In the genomic region with DNA sequence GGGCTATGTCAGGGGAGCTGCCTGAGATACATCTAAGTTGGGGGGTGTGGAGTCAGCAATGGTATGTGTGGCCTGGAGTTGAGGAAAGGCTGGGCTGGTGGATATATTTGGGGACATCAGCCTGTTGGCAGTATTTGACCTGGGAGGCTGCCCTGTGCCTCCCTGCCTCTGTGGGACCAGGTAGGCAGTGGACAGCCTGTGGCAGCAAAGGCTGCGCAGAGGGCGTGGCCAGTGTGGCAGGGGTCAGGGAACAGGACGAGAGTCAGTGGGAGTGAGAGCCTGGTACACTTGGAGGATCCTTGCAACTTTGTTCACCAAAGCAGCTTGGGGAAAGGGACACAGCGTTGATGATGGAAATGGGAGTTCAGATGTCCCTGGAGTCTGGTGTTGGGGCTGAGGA, we compare ENCODE assay signal across 11 cellular contexts. TPM values are rescaled to one million over a fixed set of nuclear protein-coding genes. Genes with fewer than 3 reads are reported as not detected.
DNase-seq lines count a peak whose midpoint lies in the region; TF ChIP-seq lines count a peak whose summit lies in the region.
"Had no signal": no experiment of that assay in that cellular context is flagged by ENCODE, and none has a peak within 500 bp of the region (broad histone marks: within the 10 kb centered on the region; RNA-seq: fewer than 3 reads in every experiment).

No MANE protein-coding gene starts in this region.

- no peak overlapping the region for H2BK5ac ChIP-seq in neuronal stem cell (ENCODE audit: low read length)

- peak overlapping the region; percentile 67 to 79 (median 72) for H3K9ac ChIP-seq in BLaER1 treated with 17β-estradiol and CSF1 and Interleukin-3, amounts not matched to agents 10 nM and 100 nM
- H3K9ac ChIP-seq in duodenal mucosa (ENCODE audit: low read depth in 1 of 2, low read length in 2 of 2) (peak overlapping the region in 1 of 2 donors; percentile 50), neuronal stem cell (ENCODE audit: low read depth, low read length, poor library complexity) (no peak overlapping the region)

- no peak overlapping the region for H2BK15ac ChIP-seq in neuronal stem cell (ENCODE audit: low read length)

- no peak overlapping the region for H2BK12ac ChIP-seq in neuronal stem cell (ENCODE audit: low read length)

- H3K4me1 ChIP-seq in BLaER1 treated with 17β-estradiol and CSF1 and Interleukin-3, amounts not matched to agents 10 nM and 100 nM, result peaks cover 97 to 100% (median 99%) of the 10 kb centered on the region in 10 experiments
- H3K4me1 ChIP-seq in OCI-LY7 (ENCODE audit: insufficient read depth, low read length, poor library complexity, severe bottlenecking) (peaks cover 31% of the 10 kb centered on the region), duodenal mucosa (ENCODE audit: control insufficient read depth in 1 of 2, insufficient read depth in 2 of 2, low read length in 2 of 2) (peaks cover 19 to 22% of the 10 kb centered on the region in 2 donors), neuronal stem cell (ENCODE audit: control insufficient read depth in 2 of 2, insufficient read depth in 1 of 2, low read depth in 1 of 2, low read length in 2 of 2) (peaks cover 3 to 4% of the 10 kb centered on the region in 2 donors)
- H3K4me1 ChIP-seq: Caco-2 had no signal

- no peaks in the 10 kb centered on the region for H3K9me2 ChIP-seq in OCI-LY7 (ENCODE audit: insufficient read depth, low read length)

- no peak overlapping the region for H3K23ac ChIP-seq in neuronal stem cell (ENCODE audit: low read depth, low read length, poor library complexity)

- peaks cover 41 to 74% (median 56%) of the 10 kb centered on the region in 11 experiments for H3K36me3 ChIP-seq in BLaER1 treated with 17β-estradiol and CSF1 and Interleukin-3, amounts not matched to agents 10 nM and 100 nM
- peaks cover 78% of the 10 kb centered on the region for H3K36me3 ChIP-seq in OCI-LY7 (ENCODE audit: insufficient read depth, low read length)
- H3K36me3 ChIP-seq in duodenal mucosa (ENCODE audit: control insufficient read depth in 1 of 2, insufficient read depth in 2 of 2, low read length in 2 of 2), result peaks cover 18 to 64% of the 10 kb centered on the region in 2 donors
- H3K36me3 ChIP-seq in neuronal stem cell (replicated peaks in 1 of 2; ENCODE audit: control insufficient read depth in 2 of 2, insufficient read depth in 2 of 2, low read length in 2 of 2), result peaks cover 0 to 25% of the 10 kb centered on the region in 2 donors

- H3K4me3 ChIP-seq in BLaER1 treated with 17β-estradiol and CSF1 and Interleukin-3, amounts not matched to agents 10 nM and 100 nM, result peak overlapping the region in 9 of 10 experiments; percentile 14 to 67 (median 52); a peak in 16 of 20 replicates
- H3K4me3 ChIP-seq in OCI-LY7 (ENCODE audit: low read depth, low read length, poor library complexity, severe bottlenecking), result no peak overlapping the region
- H3K4me3 ChIP-seq in duodenal mucosa (ENCODE audit: low read depth in 1 of 2, low read length in 2 of 2), result peak overlapping the region in 1 of 2 donors; percentile 16
- no peak overlapping the region for H3K4me3 ChIP-seq in neuronal stem cell (ENCODE audit: low read length in 2 of 2)

- no peak overlapping the region for H3K4ac ChIP-seq in neuronal stem cell (ENCODE audit: low read length)

- H3K27me3 ChIP-seq in BLaER1 treated with 17β-estradiol and CSF1 and Interleukin-3, amounts not matched to agents 10 nM and 100 nM, result no peaks in the 10 kb centered on the region
- H3K27me3 ChIP-seq in duodenal mucosa (ENCODE audit: control insufficient read depth in 1 of 2, insufficient read depth in 2 of 2, low read length in 2 of 2) (no peaks in the 10 kb centered on the region), neuronal stem cell (ENCODE audit: control insufficient read depth in 3 of 3, insufficient read depth in 3 of 3, low read depth in 1 of 3, low read length in 3 of 3) (no peaks in the 10 kb centered on the region)

- H4K91ac ChIP-seq in neuronal stem cell (ENCODE audit: low read depth, low read length, poor library complexity), result no peak overlapping the region

- peak overlapping the region; percentile 15 for H2AK5ac ChIP-seq in neuronal stem cell (ENCODE audit: low read depth, low read length)

- no peak overlapping the region for H3K14ac ChIP-seq in neuronal stem cell (ENCODE audit: low read length)

- no CpG with 5 or more reads among the region's 4 CpGs for WGBS in neuronal stem cell (ENCODE audit: extremely low coverage in 2 of 2, insufficient read length in 2 of 2, insufficient replicate concordance in 1 of 2), 2 donors

- peak overlapping the region; percentile 59 to 87 (median 84); a peak in 21 of 22 replicates for H3K27ac ChIP-seq in BLaER1 treated with 17β-estradiol and CSF1 and Interleukin-3, amounts not matched to agents 10 nM and 100 nM
- H3K27ac ChIP-seq in OCI-LY7 (ENCODE audit: low read depth, low read length, poor library complexity, severe bottlenecking) (no peak overlapping the region), duodenal mucosa (ENCODE audit: low read depth, low read length) (peak overlapping the region; percentile 36), neuronal stem cell (replicated peaks; ENCODE audit: low read length) (no peak overlapping the region)

- no peak for DNase-seq in OCI-LY7 (ENCODE audit: low spot score)
- no peak for DNase-seq in neuronal stem cell (ENCODE audit: low spot score)
- no peak for DNase-seq in RKO (ENCODE audit: low spot score)
- DNase-seq in NCI-H146 treated with DMSO at 0.1 percent for 48 hours (lab: John Stamatoyannopoulos, UW; ENCODE audit: unreplicated experiment), result no peak
- no peak for DNase-seq in AML-193 (lab: John Stamatoyannopoulos, UW)
- DNase-seq in AG08395 (ENCODE audit: low spot score), result no peak
- DNase-seq: Caco-2, NCI-H2227 treated with DMSO at 0.1 percent for 48 hours had no signal

- intact Hi-C loops in OCI-LY7 (cut with micrococcal nuclease; ENCODE audit: unreplicated experiment), result no loop called here

- no peaks in the 10 kb centered on the region for H3K9me3 ChIP-seq in BLaER1 treated with 17β-estradiol and CSF1 and Interleukin-3, amounts not matched to agents 10 nM and 100 nM (replicated peaks in 1 of 11)
- H3K9me3 ChIP-seq in OCI-LY7 (ENCODE audit: low read length) (no peaks in the 10 kb centered on the region), duodenal mucosa (ENCODE audit: control insufficient read depth in 1 of 2, low read length in 2 of 2) (no peaks in the 10 kb centered on the region), neuronal stem cell (replicated peaks in 1 of 2; ENCODE audit: control insufficient read depth in 2 of 2, insufficient read depth in 1 of 2, low read depth in 1 of 2, low read length in 2 of 2) (no peaks in the 10 kb centered on the region)
- H3K9me3 ChIP-seq: Caco-2 had no signal

- no TSS peak for BruUV-seq in OCI-LY7 (replicated peaks; lab: Mats Ljungman, UMichigan)

- H3K79me2 ChIP-seq in OCI-LY7 (ENCODE audit: insufficient read depth, low read depth, low read length), result no peaks in the 10 kb centered on the region

- H3K4me2 ChIP-seq in BLaER1 treated with 17β-estradiol and CSF1 and Interleukin-3, amounts not matched to agents 10 nM and 100 nM, result peak overlapping the region; percentile 93 to 100 (median 98)
- H3K4me2 ChIP-seq in OCI-LY7 (ENCODE audit: low read length) (peak overlapping the region; percentile 41), neuronal stem cell (ENCODE audit: insufficient read depth, low read length, poor library complexity, severe bottlenecking) (no peak overlapping the region)

- POLR2A ChIA-PET in OCI-LY7 (lab: Charles Lee), result interaction anchor here (0.7 kb wide), 1 partner anchor 1442 kb away, joined by 3 read pairs; no protein-coding TSS in a partner anchor

- no peak overlapping the region for H4K8ac ChIP-seq in neuronal stem cell (ENCODE audit: low read depth, low read length)

- H2BK120ac ChIP-seq in neuronal stem cell (ENCODE audit: low read depth, low read length), result no peak overlapping the region

- TF ChIP-seq CTCF in OCI-LY7 (conservative IDR thresholded peaks at IDR 0.05; ENCODE audit: low read length), result no peak

- H3K79me1 ChIP-seq in neuronal stem cell (ENCODE audit: low read depth, low read length), result no peaks in the 10 kb centered on the region

- peaks cover 10 to 52% (median 27%) of the 10 kb centered on the region in 11 experiments; a peak in 17 of 22 replicates for H4K20me1 ChIP-seq in BLaER1 treated with 17β-estradiol and CSF1 and Interleukin-3, amounts not matched to agents 10 nM and 100 nM
- H4K20me1 ChIP-seq in OCI-LY7 (ENCODE audit: insufficient read depth, low read length), result no peaks in the 10 kb centered on the region

- CTCF ChIA-PET in OCI-LY7 (lab: Charles Lee; ENCODE audit: unreplicated experiment), result no interaction called here

- H2AFZ ChIP-seq in OCI-LY7 (ENCODE audit: low read length) (no peak overlapping the region), neuronal stem cell (ENCODE audit: low read length) (no peak overlapping the region)

- no peak overlapping the region for H3K18ac ChIP-seq in neuronal stem cell (ENCODE audit: low read length)

RNA-seq across cellular contexts. Expression of gene TEX264, which starts 15.0 kb away (rescaled TPM):
- total RNA-seq in OCI-LY7 (2014; rRNA removed; shearing (Covaris generic)), result 42.4 and 50.3 TPM in 2 replicates
- 42.7 and 45.6 TPM in 2 replicates for total RNA-seq in OCI-LY7 (2022)
- 4.3 TPM for polyA plus RNA-seq in neuronal stem cell (2013, experiment 1 of 2)
- 4.1 TPM for polyA plus RNA-seq in neuronal stem cell (2013, experiment 2 of 2)

RNA-seq across cellular contexts. Expression of gene GRM2, which starts 20.8 kb away (rescaled TPM):
- 0.06 and 0.28 TPM in 2 replicates for total RNA-seq in OCI-LY7 (2014; rRNA removed; shearing (Covaris generic))
- total RNA-seq in OCI-LY7 (2022), result 0.11 and 0.29 TPM in 2 replicates
- 4.7 TPM for polyA plus RNA-seq in neuronal stem cell (2013, experiment 1 of 2)
- polyA plus RNA-seq in neuronal stem cell (2013, experiment 2 of 2), result 4.3 TPM
- total RNA-seq: LHCN-M2 had no signal

Comparison
In these comparisons a context has a peak if more than half of its experiments do, and no peak if none do; other contexts are left out.
1. H3K27ac ChIP-seq: peak in BLaER1 treated with 17β-estradiol and CSF1 and Interleukin-3, amounts not matched to agents 10 nM and 100 nM (11 of 11) and duodenal mucosa (single experiment); none in OCI-LY7 (single experiment) and neuronal stem cell (single experiment).
2. H3K4me3 ChIP-seq: peak in BLaER1 treated with 17β-estradiol and CSF1 and Interleukin-3, amounts not matched to agents 10 nM and 100 nM (9 of 10); none in OCI-LY7 (single experiment) and neuronal stem cell (0 of 2).